ENCODE assay signal across 8 cellular contexts in the genomic region with DNA sequence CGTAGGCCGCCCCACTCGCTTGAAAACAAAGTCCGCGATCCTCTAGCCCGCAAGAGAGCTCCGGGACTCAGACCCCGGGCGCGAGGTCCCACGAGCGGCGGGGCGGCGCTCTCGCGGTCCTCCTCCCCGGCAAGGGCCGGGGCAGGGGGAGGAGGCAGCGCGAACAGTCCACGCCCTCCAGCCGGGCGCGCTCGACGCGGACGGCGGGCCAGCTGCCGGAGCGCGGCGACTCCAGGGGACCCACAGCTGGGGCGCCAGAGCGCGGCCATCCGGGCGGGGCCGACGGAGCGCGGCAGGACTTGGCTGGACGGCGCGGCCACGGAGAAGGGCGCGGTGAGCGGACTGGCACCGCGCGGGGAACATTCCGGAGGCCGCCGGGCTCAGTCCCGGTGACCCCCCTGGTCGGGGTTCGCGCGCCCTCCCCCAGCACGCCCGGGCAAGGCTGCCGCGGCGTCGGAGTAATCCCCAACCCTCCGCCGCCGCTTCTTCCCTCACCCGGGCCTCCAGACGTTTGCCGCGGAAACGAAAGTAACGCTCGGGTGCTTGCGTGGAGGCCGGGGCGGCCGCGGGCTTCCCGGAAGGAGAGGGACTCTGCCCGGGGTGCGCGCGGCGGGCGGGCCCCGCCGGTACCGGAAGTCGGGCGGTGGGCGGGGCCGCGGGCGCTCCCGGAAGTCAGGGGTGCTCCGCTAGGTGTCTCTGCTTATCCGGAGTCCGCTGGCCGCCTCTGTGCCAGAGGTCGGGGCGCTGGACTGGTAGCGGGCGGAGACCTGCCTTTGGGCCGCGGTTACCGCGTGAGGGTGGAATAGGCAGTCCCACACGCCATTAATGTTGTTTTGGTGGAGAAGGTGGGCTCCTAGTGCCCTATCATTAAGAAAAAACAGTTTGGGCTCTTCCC. TPM values are rescaled to one million over a fixed set of nuclear protein-coding genes. Genes with fewer than 3 reads are reported as not detected.
A peak's percentile ranks its signal among the peaks of the same experiment; 100 is the strongest.
DNase-seq lines count a peak whose midpoint lies in the region; ATAC-seq and TF ChIP-seq lines count a peak whose summit lies in the region.

Gene RIPK1, plus strand, starts transcription at position 166 of the 895 bp plus-strand sequence. CDS start 8,330 bp downstream, outside the sequence.

- in situ Hi-C loops in GM13977 (cut with MboI; ENCODE audit: low pct_unique_long_range_greater_than_20kb, low sequenced_read_pairs, unreplicated experiment) = no loop called here

- 0% methylated on average over 74 to 112 of the region's 112 CpGs for WGBS in aorta, 2 donors

- TF ChIP-seq CTCF in GM13977 (IDR thresholded peaks at IDR 0.05; ENCODE audit: extremely low read depth, insufficient read depth, missing control alignments) (peak; percentile 60), right atrium auricular region (IDR thresholded peaks at IDR 0.05) (peak in 1 of 2 donors; percentile 67)

- no peaks in the 10 kb centered on the region for H3K9me3 ChIP-seq in right atrium auricular region
- H3K9me3 ChIP-seq in aorta (ENCODE audit: control insufficient read depth, low read length) = no peaks in the 10 kb centered on the region

- ATAC-seq in HG02798 (IDR thresholded peaks at IDR 0.05; ENCODE audit: poor library complexity, unreplicated experiment) (peak; percentile 90), aorta (ENCODE audit: low FRiP score) (peak; percentile 94)

- no peaks in the 10 kb centered on the region for H3K27me3 ChIP-seq in right atrium auricular region
- H3K27me3 ChIP-seq in rectal smooth muscle tissue (ENCODE audit: control insufficient read depth, insufficient read depth, low read length) = no peaks in the 10 kb centered on the region
- H3K27me3 ChIP-seq in aorta (ENCODE audit: control insufficient read depth in 1 of 2, insufficient read depth in 2 of 2, low read length in 1 of 2) = no peaks in the 10 kb centered on the region

- H3K4me3 ChIP-seq in right atrium auricular region = peak within 1 kb of the TSS; percentile 85 to 94
- H3K4me3 ChIP-seq in rectal smooth muscle tissue (ENCODE audit: low read length) = peak within 1 kb of the TSS; percentile 93
- peak within 1 kb of the TSS; percentile 62 to 87 for H3K4me3 ChIP-seq in aorta (ENCODE audit: low read length in 2 of 2)

- DNase-seq in GM13977 (ENCODE audit: low spot score) = peak; percentile 98
- DNase-seq in NCI-H1417 treated with DMSO at 0.1 percent for 48 hours (lab: John Stamatoyannopoulos, UW) = peak; percentile 51
- peak; percentile 91 to 96 (median 92) for DNase-seq in T-helper 2 cell
- peak; percentile 92 for DNase-seq in right atrium auricular region (ENCODE audit: low spot score)
- DNase-seq in aorta = peak; percentile 95 to 98

- H3K27ac ChIP-seq in angular gyrus (ENCODE audit: low read depth, low read length) = peak within 1 kb of the TSS; percentile 93
- peak within 1 kb of the TSS; percentile 98 to 99 for H3K27ac ChIP-seq in right atrium auricular region
- peak within 1 kb of the TSS; percentile 95 for H3K27ac ChIP-seq in rectal smooth muscle tissue (ENCODE audit: low read depth, low read length)
- H3K27ac ChIP-seq in aorta (ENCODE audit: low read depth in 1 of 2, low read length in 2 of 2) = peak within 1 kb of the TSS; percentile 71 to 98

- intact Hi-C loops in aorta (cut with DNase I) = no loop called here

- H3K4me1 ChIP-seq in right atrium auricular region (peaks cover 0 to 42% of the 10 kb centered on the region in 2 donors), rectal smooth muscle tissue (ENCODE audit: control insufficient read depth, insufficient read depth, low read length) (no peaks in the 10 kb centered on the region), aorta (ENCODE audit: control insufficient read depth in 1 of 2, insufficient read depth in 2 of 2, low read length in 2 of 2) (no peaks in the 10 kb centered on the region)

- peak within 1 kb of the TSS; percentile 74 for H3K9ac ChIP-seq in rectal smooth muscle tissue (ENCODE audit: low read length)

- H3K36me3 ChIP-seq in right atrium auricular region = no peaks in the 10 kb centered on the region
- no peaks in the 10 kb centered on the region for H3K36me3 ChIP-seq in rectal smooth muscle tissue (ENCODE audit: control insufficient read depth, insufficient read depth, low read length)
- no peaks in the 10 kb centered on the region for H3K36me3 ChIP-seq in aorta (ENCODE audit: control insufficient read depth in 1 of 2, insufficient read depth in 2 of 2, low read length in 1 of 2)

RNA-seq across cellular contexts. Expression of gene RIPK1, which starts in this region (rescaled TPM):
- 10 to 100 TPM in 1 of 2 donors, 1 to 10 TPM in 1; 9.5 to 11.3 TPM for total RNA-seq in right atrium auricular region
- 10 to 100 TPM; 23.1 to 27.3 TPM for total RNA-seq in aorta
- polyA plus RNA-seq in aorta = 10 to 100 TPM in 1 of 2 donors, 1 to 10 TPM in 1; 9.9 to 21.8 TPM

Comparison
In these comparisons a context has a peak if more than half of its experiments do, and no peak if none do; other contexts are left out.
1. Peak in every context shown above with its lines: DNase-seq, ATAC-seq, H3K4me3 ChIP-seq and H3K27ac ChIP-seq.